28 cellular contexts compared by ENCODE assay signal in genomic region chr16:24845726-24846547, GRCh38. TPM values are rescaled to one million over a fixed set of nuclear protein-coding genes. Genes with fewer than 3 reads are reported as not detected.
DNase-seq lines count a peak whose midpoint lies in the region; ATAC-seq and TF ChIP-seq lines count a peak whose summit lies in the region.
"Had no signal": no experiment of that assay in that cellular context is flagged by ENCODE, and none has a peak within 500 bp of the region (broad histone marks: within the 10 kb centered on the region; RNA-seq: fewer than 3 reads in every experiment).

A gene with protein sequence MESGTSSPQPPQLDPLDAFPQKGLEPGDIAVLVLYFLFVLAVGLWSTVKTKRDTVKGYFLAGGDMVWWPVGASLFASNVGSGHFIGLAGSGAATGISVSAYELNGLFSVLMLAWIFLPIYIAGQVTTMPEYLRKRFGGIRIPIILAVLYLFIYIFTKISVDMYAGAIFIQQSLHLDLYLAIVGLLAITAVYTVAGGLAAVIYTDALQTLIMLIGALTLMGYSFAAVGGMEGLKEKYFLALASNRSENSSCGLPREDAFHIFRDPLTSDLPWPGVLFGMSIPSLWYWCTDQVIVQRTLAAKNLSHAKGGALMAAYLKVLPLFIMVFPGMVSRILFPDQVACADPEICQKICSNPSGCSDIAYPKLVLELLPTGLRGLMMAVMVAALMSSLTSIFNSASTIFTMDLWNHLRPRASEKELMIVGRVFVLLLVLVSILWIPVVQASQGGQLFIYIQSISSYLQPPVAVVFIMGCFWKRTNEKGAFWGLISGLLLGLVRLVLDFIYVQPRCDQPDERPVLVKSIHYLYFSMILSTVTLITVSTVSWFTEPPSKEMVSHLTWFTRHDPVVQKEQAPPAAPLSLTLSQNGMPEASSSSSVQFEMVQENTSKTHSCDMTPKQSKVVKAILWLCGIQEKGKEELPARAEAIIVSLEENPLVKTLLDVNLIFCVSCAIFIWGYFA (plus strand): TSS chr16:24845963. CDS start chr16:24858644, 12,681 bp downstream.

- no peaks in the 10 kb centered on the region for H3K79me2 ChIP-seq in osteoblast (ENCODE audit: insufficient read depth, low read length)

- DNase-seq in right atrium auricular region (ENCODE audit: low spot score): peak; percentile 53
- DNase-seq in Right ventricle myocardium superior: no peak
- DNase-seq in hippocampal formation (lab: John Stamatoyannopoulos, UW): peak; percentile 12 to 45
- DNase-seq in osteoblast (ENCODE audit: insufficient read length, low spot score, missing footprints): peak; percentile 50
- no peak for DNase-seq in NOMO-1 treated with dmso at 0.1 percent for 144 hours (lab: John Stamatoyannopoulos, UW; ENCODE audit: unreplicated experiment)
- DNase-seq in NCI-H2107 (lab: John Stamatoyannopoulos, UW): no peak
- no peak for DNase-seq in NCI-H187 treated with DMSO at 0.1 percent for 48 hours (lab: John Stamatoyannopoulos, UW)
- DNase-seq: activated CD4-positive, alpha-beta T cell treated with anti-CD3 and anti-CD28 coated beads for 1 hour; activated CD8-positive, alpha-beta T cell treated with anti-CD3 and anti-CD28 coated beads, Interleukin-2, amount 10 ng/mL, durations not matched to agents 7 days and 5 days; activated effector memory CD4-positive, alpha-beta T cell treated with Interleukin-2 at 50 U/mL for 16 hours; activated T-cell treated with anti-CD3 and anti-CD28 coated beads for 4 hours; CD8-positive, alpha-beta memory T cell; cerebellar nuclear complex; left lung; natural killer cell; NK-92 treated with Interleukin-12 subunit alpha and Interleukin-12 subunit beta, amount 100 ng/mL, for 24 hours; right cardiac atrium; RPMI8226; stimulated activated CD4-positive, alpha-beta T cell treated with anti-CD3 and anti-CD28 coated beads, Interleukin-12 subunit alpha, Interleukin-12 subunit beta, amount 100 ng/mL, for 4 hours; stimulated activated CD4-positive, alpha-beta T cell treated with anti-CD3 and anti-CD28 coated beads, Interleukin-4, amount 100 ng/mL, for 24 hours; stimulated activated naive B cell treated with anti-CD40 and anti-IgM and Interleukin-4, amounts not matched to agents 10 μg/mL and 1 μg/mL and 100 μg/mL, for 72 hours had no signal

- intact Hi-C loops in Right ventricle myocardium superior (cut with DNase I): no loop called here

- no peaks in the 10 kb centered on the region for H3K9me3 ChIP-seq in right atrium auricular region
- H3K9me3 ChIP-seq in osteoblast (ENCODE audit: low read depth, low read length): no peaks in the 10 kb centered on the region
- H3K9me3 ChIP-seq: left lung had no signal

- H3K4me1 ChIP-seq in right atrium auricular region (no peaks in the 10 kb centered on the region), osteoblast (ENCODE audit: insufficient read depth, low read length) (peaks cover 7% of the 10 kb centered on the region)
- H3K4me1 ChIP-seq: left lung had no signal

- TF ChIP-seq CTCF in right atrium auricular region (IDR thresholded peaks at IDR 0.05) (no peak), osteoblast (IDR thresholded peaks at IDR 0.05; ENCODE audit: extremely low read depth, low read depth, low read length) (no peak)

- H3K36me3 ChIP-seq in right atrium auricular region (no peaks in the 10 kb centered on the region), osteoblast (ENCODE audit: insufficient read depth, low read length) (no peaks in the 10 kb centered on the region)
- H3K36me3 ChIP-seq: left lung had no signal

- H3K27ac ChIP-seq in right atrium auricular region: no peak within 1 kb of the TSS
- H3K27ac ChIP-seq in osteoblast (ENCODE audit: low read depth, low read length): no peak within 1 kb of the TSS
- H3K27ac ChIP-seq: epithelial cell of prostate, left lung, SK-N-MC had no signal

- H3K27me3 ChIP-seq in right atrium auricular region: no peaks in the 10 kb centered on the region
- H3K27me3 ChIP-seq in osteoblast (ENCODE audit: insufficient read depth, low read length): no peaks in the 10 kb centered on the region

- no peak within 1 kb of the TSS for H3K4me2 ChIP-seq in osteoblast (ENCODE audit: insufficient read depth, low read length)

- ATAC-seq in Right ventricle myocardium superior (ENCODE audit: poor library complexity): no peak
- no peak for ATAC-seq in GM21825 (IDR thresholded peaks at IDR 0.05; ENCODE audit: unreplicated experiment)
- ATAC-seq: activated CD8-positive, alpha-beta T cell treated with anti-CD3 and anti-CD28 coated beads, Interleukin-2, amount 10 ng/mL, durations not matched to agents 7 days and 5 days; left lung; natural killer cell; stimulated activated naive B cell treated with anti-CD40 and anti-IgM and Interleukin-4, amounts not matched to agents 10 μg/mL and 1 μg/mL and 100 μg/mL, for 72 hours had no signal

- no peak within 1 kb of the TSS for H3K4me3 ChIP-seq in right atrium auricular region
- no peak within 1 kb of the TSS for H3K4me3 ChIP-seq in osteoblast (ENCODE audit: insufficient read depth, low read length)
- H3K4me3 ChIP-seq: left lung, SK-N-MC had no signal

- no peak within 1 kb of the TSS for H2AFZ ChIP-seq in osteoblast (ENCODE audit: low read length)

- no peaks in the 10 kb centered on the region for H4K20me1 ChIP-seq in osteoblast (ENCODE audit: insufficient read depth, low read length)

RNA-seq across cellular contexts. Expression of the gene that starts here (rescaled TPM):
- total RNA-seq in right atrium auricular region (not detected), Right ventricle myocardium superior (not detected), osteoblast (0.29 TPM in 1 of 2 replicates, not detected in the other)
- total RNA-seq: G401, M059J, NCI-H460, osteocyte, right cardiac atrium had no signal

Comparison
In these comparisons a context has a peak if more than half of its experiments do, and no peak if none do; other contexts are left out.
1. Peak in DNase-seq in right atrium auricular region; RNA of the gene not detected or under 1 TPM.
2. Peak in DNase-seq in osteoblast; RNA of the gene not detected or under 1 TPM.
3. DNase-seq: peak in hippocampal formation (2 of 2); none in Right ventricle myocardium superior (single experiment), NOMO-1 treated with dmso at 0.1 percent for 144 hours (single experiment), NCI-H2107 (single experiment) and NCI-H187 treated with DMSO at 0.1 percent for 48 hours (single experiment).